In the genomic region with DNA sequence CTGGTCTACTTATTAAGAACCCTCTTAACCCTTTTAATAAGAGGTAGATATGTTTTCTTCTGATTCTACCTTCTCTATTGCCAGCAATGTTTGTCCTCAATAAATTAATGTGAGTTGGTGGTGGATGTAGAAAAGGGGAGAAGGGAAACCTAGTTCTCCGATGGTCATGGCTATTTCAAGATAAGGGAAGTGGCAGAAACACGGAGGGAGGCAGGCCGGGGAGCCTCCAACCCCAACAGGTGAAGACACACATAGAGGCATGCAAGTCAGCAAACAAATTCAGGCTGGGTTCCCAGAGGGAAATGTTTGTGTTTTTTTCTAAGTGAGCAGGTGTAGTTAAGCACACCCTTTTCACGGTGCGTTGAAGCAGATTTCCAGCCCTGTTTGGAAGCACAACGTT, we compare ENCODE assay signal across 32 cellular contexts. TPM values are rescaled to one million over a fixed set of nuclear protein-coding genes. Genes with fewer than 3 reads are reported as not detected.
DNase-seq lines count a peak whose midpoint lies in the region; ATAC-seq, FAIRE-seq and TF ChIP-seq lines count a peak whose summit lies in the region.
"Had no signal": no experiment of that assay in that cellular context is flagged by ENCODE, and none has a peak within 500 bp of the region (broad histone marks: within the 10 kb centered on the region; RNA-seq: fewer than 3 reads in every experiment).

No MANE protein-coding gene starts in this region.

- peaks cover 7 to 23% (median 16%) of the 10 kb centered on the region in 4 donors for H3K4me1 Mint-ChIP-seq in naive thymus-derived CD8-positive, alpha-beta T cell
- H3K4me1 Mint-ChIP-seq: neural crest cell had no signal

- WGBS in pancreas, 2 donors, result 51 to 65% methylated on average over 6 of the region's 6 CpGs
- WGBS in HepG2 (ENCODE audit: low lambda C conversion rate), result 37% methylated on average over 6 of the region's 6 CpGs

- H3F3A ChIP-seq in PC-9 (ENCODE audit: insufficient read depth, low read depth) (peaks cover 17% of the 10 kb centered on the region), MM.1S (ENCODE audit: insufficient read depth, low read length) (no peaks in the 10 kb centered on the region; the same call in 1 of the 2 replicates)

- H2AFZ ChIP-seq in PC-9 (peak overlapping the region; percentile 59; the same call in 1 of the 2 replicates), MM.1S (ENCODE audit: low read length) (no peak overlapping the region), HepG2 (ENCODE audit: low read length) (no peak overlapping the region)

- H3K36me3 Mint-ChIP-seq in naive thymus-derived CD8-positive, alpha-beta T cell, result no peaks in the 10 kb centered on the region
- H3K36me3 Mint-ChIP-seq: activated naive CD8-positive, alpha-beta T cell had no signal

- H3K9me2 ChIP-seq in PC-9 (ENCODE audit: insufficient read depth), result no peaks in the 10 kb centered on the region
- no peaks in the 10 kb centered on the region for H3K9me2 ChIP-seq in MM.1S (replicated peaks; ENCODE audit: insufficient read depth, low read length)

- H3K4me2 ChIP-seq in PC-9, result peak overlapping the region; percentile 82
- no peak overlapping the region for H3K4me2 ChIP-seq in MM.1S (ENCODE audit: low read depth, low read length)
- H3K4me2 ChIP-seq in HepG2 (ENCODE audit: low read depth, low read length), result no peak overlapping the region

- intact Hi-C loops in PC-9 (cut with micrococcal nuclease; ENCODE audit: unreplicated experiment), result loop anchor here (10.0 kb wide), 1 partner anchor 74 kb away; no protein-coding TSS in a partner anchor
- intact Hi-C loops in pancreas (cut with DNase I), result no loop called here
- intact Hi-C loops in HepG2 (cut with micrococcal nuclease; ENCODE audit: unreplicated experiment), result no loop called here

- H3K9me3 Mint-ChIP-seq in naive thymus-derived CD8-positive, alpha-beta T cell, result peaks cover 0 to 2% (median 0%) of the 10 kb centered on the region in 9 donors
- H3K9me3 Mint-ChIP-seq: activated CD8-positive, alpha-beta T cell treated with anti-CD3 and anti-CD28 coated beads for 36 hours; activated T-helper 2 cell treated with anti-CD3 and anti-CD28 coated beads, Interferon-gamma antibody, Interleukin-2, Interleukin-4, amounts not matched to agents 10 μg/mL and 5 μg/mL and 100 μg/mL, durations not matched to agents 14 hours and 24 hours and 36 hours; CD4-positive, alpha-beta T cell had no signal

- ATAC-seq in pancreas (peak in 1 of 4 donors; percentile 9), HepG2 (no peak)
- ATAC-seq in naive thymus-derived CD8-positive, alpha-beta T cell, result no peak
- ATAC-seq: activated CD4-positive, alpha-beta T cell treated with anti-CD3 and anti-CD28 coated beads for 36 hours; activated CD8-positive, alpha-beta T cell treated with anti-CD3 and anti-CD28 coated beads for 36 hours; Panc1 had no signal

- H3K4me1 ChIP-seq in PC-9 (replicated peaks; ENCODE audit: insufficient read depth), result peaks cover 41% of the 10 kb centered on the region
- peaks cover 2 to 11% (median 6%) of the 10 kb centered on the region in 3 donors for H3K4me1 ChIP-seq in pancreas
- peaks cover 23% of the 10 kb centered on the region for H3K4me1 ChIP-seq in MM.1S (ENCODE audit: low read length)
- peaks cover 24% of the 10 kb centered on the region for H3K4me1 ChIP-seq in HepG2 (ENCODE audit: insufficient read depth, low read length)
- H3K4me1 ChIP-seq: right atrium auricular region, testis had no signal

- H3K27me3 ChIP-seq in PC-9 (ENCODE audit: insufficient read depth, low read depth) (no peaks in the 10 kb centered on the region), pancreas (no peaks in the 10 kb centered on the region), MM.1S (replicated peaks; ENCODE audit: insufficient read depth, low read length) (no peaks in the 10 kb centered on the region), HepG2 (ENCODE audit: control insufficient read depth in 1 of 2, insufficient read depth in 2 of 2, low read length in 2 of 2) (peaks cover 0 to 19% of the 10 kb centered on the region in 2 experiments; a peak in 2 of 5 replicates)
- H3K27me3 ChIP-seq: ovary, right atrium auricular region, testis, vagina had no signal

- CTCF ChIA-PET in PC-9 (lab: Charles Lee) (no interaction called here), HepG2 (lab: Yijun Ruan, JAX; ENCODE audit: low intra/inter-chr PET ratio, low total read pairs) (no interaction called here)

- H3K27ac ChIP-seq in PC-9 (peak overlapping the region; percentile 87), pancreas (peak overlapping the region in 3 of 4 donors; percentile 12 to 78 (median 60)), MM.1S (ENCODE audit: low read length) (no peak overlapping the region), HepG2 (ENCODE audit: extremely low read length, insufficient read depth, low read length) (no peak overlapping the region)
- H3K27ac ChIP-seq: ovary, right atrium auricular region, testis, vagina had no signal

- in situ Hi-C loops in HepG2 (cut with HindIII; ENCODE audit: extremely low pct_ligation_motif_present, low pct_unique_long_range_greater_than_20kb), result no loop called here

- no TSS peak for BruUV-seq in PC-9 (replicated peaks; lab: Mats Ljungman, UMichigan)
- BruUV-seq in HepG2 (replicated peaks; lab: Mats Ljungman, UMichigan), result no TSS peak

- no peak overlapping the region for H3K4me3 Mint-ChIP-seq in naive thymus-derived CD8-positive, alpha-beta T cell
- H3K4me3 Mint-ChIP-seq: activated CD4-positive, alpha-beta T cell treated with anti-CD3 and anti-CD28 coated beads for 36 hours; activated CD8-positive, alpha-beta T cell treated with anti-CD3 and anti-CD28 coated beads for 36 hours; activated naive CD8-positive, alpha-beta T cell; CD4-positive, alpha-beta T cell; neural crest cell had no signal

- no peak for TF ChIP-seq POLR2A in GM12892 (IDR thresholded peaks at IDR 0.05; ENCODE audit: low read depth, low read length)
- no peak for TF ChIP-seq POLR2A in HepG2 (IDR thresholded peaks at IDR 0.05; ENCODE audit: insufficient read depth in 1 of 2, low read depth in 2 of 2, low read length in 2 of 2)

- H3K79me2 ChIP-seq in PC-9 (ENCODE audit: low read depth) (no peaks in the 10 kb centered on the region), MM.1S (ENCODE audit: low read length) (no peaks in the 10 kb centered on the region), HepG2 (ENCODE audit: insufficient read depth, low read length) (no peaks in the 10 kb centered on the region)

- TF ChIP-seq CTCF in PC-9 (conservative IDR thresholded peaks at IDR 0.05), result no peak
- TF ChIP-seq CTCF in pancreas (IDR thresholded peaks at IDR 0.05), result no peak
- TF ChIP-seq CTCF in MM.1S (IDR thresholded peaks at IDR 0.05; ENCODE audit: low read length), result no peak
- TF ChIP-seq CTCF in HepG2 (CRISPR knock-in tag; IDR thresholded peaks at IDR 0.05), result no peak

- H4K20me1 ChIP-seq in PC-9 (ENCODE audit: insufficient read depth) (no peaks in the 10 kb centered on the region), MM.1S (ENCODE audit: insufficient read depth, low read length) (no peaks in the 10 kb centered on the region), HepG2 (ENCODE audit: insufficient read depth, low read length) (no peaks in the 10 kb centered on the region)

- H3K36me3 ChIP-seq in PC-9 (ENCODE audit: low read depth), result no peaks in the 10 kb centered on the region
- H3K36me3 ChIP-seq in pancreas, result no peaks in the 10 kb centered on the region
- H3K36me3 ChIP-seq in MM.1S (replicated peaks; ENCODE audit: insufficient read depth, low read length), result no peaks in the 10 kb centered on the region
- H3K36me3 ChIP-seq in HepG2 (replicated peaks in 1 of 2; ENCODE audit: control insufficient read depth in 1 of 2, insufficient read depth in 2 of 2, low read length in 2 of 2), result no peaks in the 10 kb centered on the region
- H3K36me3 ChIP-seq: ovary, right atrium auricular region, vagina had no signal

- no peaks in the 10 kb centered on the region for H3K9me3 ChIP-seq in PC-9 (ENCODE audit: insufficient read depth, low read depth)
- no peaks in the 10 kb centered on the region for H3K9me3 ChIP-seq in pancreas
- H3K9me3 ChIP-seq in MM.1S (replicated peaks; ENCODE audit: insufficient read depth, low read length), result no peaks in the 10 kb centered on the region
- no peaks in the 10 kb centered on the region for H3K9me3 ChIP-seq in HepG2 (ENCODE audit: low read length)
- H3K9me3 ChIP-seq: ovary, right atrium auricular region, testis, vagina had no signal

- DNase-seq in NCI-H2029 (lab: John Stamatoyannopoulos, UW), result peak; percentile 61
- no peak for DNase-seq in NCI-H2029 treated with DMSO at 0.1 percent for 48 hours (lab: John Stamatoyannopoulos, UW)
- no peak for DNase-seq in GM12892 (ENCODE audit: insufficient read length)
- DNase-seq in PC-9, result no peak
- DNase-seq in pancreas, result no peak
- DNase-seq in MM.1S, result no peak
- DNase-seq in naive thymus-derived CD8-positive, alpha-beta T cell, result no peak
- DNase-seq in HepG2 (ENCODE audit: low spot score), result no peak
- DNase-seq: activated CD4-positive, alpha-beta T cell treated with anti-CD3 and anti-CD28 coated beads for 36 hours; activated CD8-positive, alpha-beta T cell treated with anti-CD3 and anti-CD28 coated beads for 36 hours; CD4-positive, alpha-beta T cell; effector CD8-positive, alpha-beta T cell; H7; hypothalamus; NCI-H1417; NCI-H2107; NK-92 treated with Interleukin-12 subunit alpha and Interleukin-12 subunit beta, amount 100 ng/mL, for 24 hours; ovary; SHP77; small intestine; testis had no signal

- peak overlapping the region; percentile 15; the same call in 1 of the 2 replicates for H3K4me3 ChIP-seq in PC-9
- H3K4me3 ChIP-seq in pancreas, result no peak overlapping the region
- H3K4me3 ChIP-seq in MM.1S (ENCODE audit: low read length), result no peak overlapping the region
- no peak overlapping the region for H3K4me3 ChIP-seq in HepG2 (replicated peaks in 1 of 3; ENCODE audit: insufficient read depth in 1 of 3, low read depth in 2 of 3, low read length in 3 of 3)
- H3K4me3 ChIP-seq: ovary, right atrium auricular region, testis, vagina had no signal

- TF ChIP-seq RAD21 in HepG2 (CRISPR knock-in tag; IDR thresholded peaks at IDR 0.05), result no peak

- FAIRE-seq in GM12892 (lab: Jason Lieb, UNC), result peak; percentile 88
- FAIRE-seq in pancreas (lab: Jason Lieb, UNC), result no peak
- no peak for FAIRE-seq in HepG2 (lab: Jason Lieb, UNC)
- FAIRE-seq: colon, small intestine had no signal

- peaks cover 0 to 5% (median 3%) of the 10 kb centered on the region in 5 donors for H3K27me3 Mint-ChIP-seq in naive thymus-derived CD8-positive, alpha-beta T cell
- H3K27me3 Mint-ChIP-seq: activated CD8-positive, alpha-beta T cell treated with anti-CD3 and anti-CD28 coated beads for 36 hours; activated naive CD8-positive, alpha-beta T cell had no signal

- no peak overlapping the region for H3K9ac ChIP-seq in MM.1S (ENCODE audit: low read length)
- no peak overlapping the region for H3K9ac ChIP-seq in HepG2 (ENCODE audit: insufficient read depth, low read depth, low read length)

- TF ChIP-seq EP300 in HepG2 (IDR thresholded peaks at IDR 0.05; ENCODE audit: low read depth in 2 of 2, low read length in 2 of 2) (no peak), HepG2 (CRISPR knock-in tag; IDR thresholded peaks at IDR 0.05; ENCODE audit: borderline replicate concordance) (no peak)

- H3K27ac Mint-ChIP-seq in naive thymus-derived CD8-positive, alpha-beta T cell, result no peak overlapping the region
- H3K27ac Mint-ChIP-seq: activated CD4-positive, alpha-beta T cell treated with anti-CD3 and anti-CD28 coated beads for 36 hours; activated CD8-positive, alpha-beta T cell treated with anti-CD3 and anti-CD28 coated beads for 36 hours; activated naive CD8-positive, alpha-beta T cell; activated T-helper 2 cell treated with anti-CD3 and anti-CD28 coated beads, Interferon-gamma antibody, Interleukin-2, Interleukin-4, amounts not matched to agents 10 μg/mL and 5 μg/mL and 100 μg/mL, durations not matched to agents 14 hours and 24 hours and 36 hours; CD4-positive, alpha-beta T cell had no signal

- POLR2A ChIA-PET in PC-9 (lab: Charles Lee; ENCODE audit: unreplicated experiment), result no interaction called here
- POLR2A ChIA-PET in naive thymus-derived CD8-positive, alpha-beta T cell (lab: Charles Lee), result interaction anchor here (0.6 kb wide), 1 partner anchor 124 kb away, joined by 9 read pairs; no protein-coding TSS in a partner anchor
- POLR2A ChIA-PET in HepG2 (lab: Yijun Ruan, JAX), result no interaction called here

RNA-seq across cellular contexts. Expression of a gene that starts 31.0 kb away (rescaled TPM):
- polyA plus RNA-seq in GM12892 (2012; ENCODE audit: missing spikeins), result 4.7 TPM
- total RNA-seq in PC-9 (2021) (not detected in 2 replicates), pancreas (1 to 10 TPM in 2 of 6 donors, under 1 TPM in 4; 0.38 to 1.8 (median 0.57) TPM), HepG2 (2016; rRNA removed; fragmentation: Illumina TruSeq; extraction: Trizol) (0.77 and 1.1 TPM in 2 replicates)
- polyA plus RNA-seq in pancreas (1 to 10 TPM; 1.9 to 3.3 TPM), HepG2 (2011; rRNA removed) (1.4 and 3.7 TPM in 2 replicates)
- not detected for total RNA-seq in naive thymus-derived CD8-positive, alpha-beta T cell
- polyA plus RNA-seq in naive thymus-derived CD8-positive, alpha-beta T cell, result not detected
- 0.71 and 1.1 TPM in 2 replicates for total RNA-seq in HepG2 (2016; cell fraction: cytosol; rRNA removed; fragmentation: Illumina TruSeq; extraction: Trizol; ENCODE audit: low read depth)
- 0.85 and 1.2 TPM in 2 replicates for total RNA-seq in HepG2 (2016; cell fraction: insoluble cytoplasmic fraction; rRNA removed; fragmentation: Illumina TruSeq; extraction: Trizol)
- 1.3 and 1.5 TPM in 2 replicates for total RNA-seq in HepG2 (2016; cell fraction: membrane; rRNA removed; fragmentation: Illumina TruSeq; extraction: Trizol)
- 1.1 and 1.3 TPM in 2 replicates for total RNA-seq in HepG2 (2016; cell fraction: nucleus; rRNA removed; fragmentation: Illumina TruSeq; extraction: Trizol)
- polyA plus RNA-seq in HepG2 (2011; cell fraction: cytosol; rRNA removed), result 2.5 and 2.9 TPM in 2 replicates
- 4.2 and 6.3 TPM in 2 replicates for polyA plus RNA-seq in HepG2 (2011; cell fraction: nucleus; rRNA removed)
- polyA plus RNA-seq in HepG2 (2012), result 3.3 and 6.2 TPM in 2 replicates
- 0.24 and 0.27 TPM in 2 replicates for polyA plus RNA-seq in HepG2 (2016; cell fraction: cytosol; fragmentation: Illumina TruSeq; extraction: Trizol; ENCODE audit: low read depth)
- polyA plus RNA-seq in HepG2 (2016; cell fraction: insoluble cytoplasmic fraction; fragmentation: Illumina TruSeq; extraction: Trizol; ENCODE audit: low read depth), result 0.56 and 0.57 TPM in 2 replicates
- polyA plus RNA-seq in HepG2 (2016; cell fraction: membrane; fragmentation: Illumina TruSeq; extraction: Trizol; ENCODE audit: low read depth), result 0.61 and 0.64 TPM in 2 replicates
- 1.1 and 1.4 TPM in 2 replicates for polyA plus RNA-seq in HepG2 (2016; cell fraction: nucleus; fragmentation: Illumina TruSeq; extraction: Trizol; ENCODE audit: insufficient read depth, low read depth)
- 5.6 TPM in 1 of 2 replicates, not detected in the other for polyA minus RNA-seq in HepG2 (2011; rRNA and poly(A)+ RNA removed; ENCODE audit: low replicate concordance)
- polyA minus RNA-seq in HepG2 (2011; cell fraction: cytosol; rRNA and poly(A)+ RNA removed), result 1.1 and 2.0 TPM in 2 replicates
- 2.8 and 5.1 TPM in 2 replicates for polyA minus RNA-seq in HepG2 (2011; cell fraction: nucleus; rRNA and poly(A)+ RNA removed)
- total RNA-seq: A172; activated CD4-positive, alpha-beta T cell treated with anti-CD3 and anti-CD28 coated beads for 36 hours; activated CD8-positive, alpha-beta T cell treated with anti-CD3 and anti-CD28 coated beads for 36 hours; activated T-helper 2 cell treated with anti-CD3 and anti-CD28 coated beads, Interferon-gamma antibody, Interleukin-2, Interleukin-4, amounts not matched to agents 10 μg/mL and 5 μg/mL and 100 μg/mL, durations not matched to agents 14 hours and 24 hours and 36 hours; CD4-positive, alpha-beta T cell; H7; HT1080; MCF 10A; NCI-H460; neural crest cell; ovary; right atrium auricular region; vagina had no signal

Comparison
In these comparisons a context has a peak if more than half of its experiments do, and no peak if none do; other contexts are left out.
1. H3K27ac ChIP-seq: peak in PC-9 (single experiment) and pancreas (3 of 4); none in MM.1S (single experiment) and HepG2 (single experiment).